ENCODE assay signal across 10 cellular contexts in genomic region chr9:129990269-129991005, GRCh38. TPM values are rescaled to one million over a fixed set of nuclear protein-coding genes. Genes with fewer than 3 reads are reported as not detected.
A peak's percentile ranks its signal among the peaks of the same experiment; 100 is the strongest.
DNase-seq lines count a peak whose midpoint lies in the region; ATAC-seq, FAIRE-seq and TF ChIP-seq lines count a peak whose summit lies in the region.
"Had no signal": no experiment of that assay in that cellular context is flagged by ENCODE, and none has a peak within 500 bp of the region (broad histone marks: within the 10 kb centered on the region; RNA-seq: fewer than 3 reads in every experiment).

No MANE protein-coding gene starts in this region.

- no peak overlapping the region for H2AFZ ChIP-seq in K562 (ENCODE audit: low read depth, low read length)

- in situ Hi-C loops in GM18951 (cut with MboI; ENCODE audit: low sequenced_read_pairs, unreplicated experiment) (no loop called here), K562 (cut with MboI) (no loop called here)

- POLR2A ChIA-PET in K562 (lab: Yijun Ruan, JAX) = interaction anchor here (0.6 to 1.1 kb wide), 2 partner anchors 34 to 68 kb away, joined by 3 to 4 read pairs; no protein-coding TSS in a partner anchor

- TF ChIP-seq RAD21 in K562 (CRISPR knock-in tag; conservative IDR thresholded peaks at IDR 0.05 in 1 of 2, IDR thresholded peaks at IDR 0.05 in 1 of 2) = no peak

- TF ChIP-seq POLR2A in GM18951 (IDR thresholded peaks at IDR 0.05; ENCODE audit: extremely low read depth, insufficient read depth, insufficient read length) = peak; percentile 9
- no peak for TF ChIP-seq POLR2A in K562 (conservative IDR thresholded peaks at IDR 0.05)
- peak in 2 of 3 donors; percentile 21 to 26 for TF ChIP-seq POLR2A in spleen (IDR thresholded peaks at IDR 0.05)

- no peaks in the 10 kb centered on the region for H4K20me1 ChIP-seq in K562 (replicated peaks; ENCODE audit: control insufficient read depth, insufficient read depth, low read length)

- no peaks in the 10 kb centered on the region for H3K9me3 ChIP-seq in K562 (replicated peaks; ENCODE audit: control insufficient read depth, insufficient read depth, low read depth, low read length)
- no peaks in the 10 kb centered on the region for H3K9me3 ChIP-seq in spleen
- H3K9me3 ChIP-seq: pancreas had no signal

- H3K36me3 ChIP-seq in K562 (ENCODE audit: control insufficient read depth, insufficient read depth, low read length) = no peaks in the 10 kb centered on the region
- peaks cover 0 to 38% (median 6%) of the 10 kb centered on the region in 6 donors for H3K36me3 ChIP-seq in spleen
- H3K36me3 ChIP-seq: pancreas had no signal

- peaks cover 0 to 10% of the 10 kb centered on the region in 2 experiments; a peak in 4 of 5 replicates for H3K4me1 ChIP-seq in K562 (replicated peaks in 1 of 2; ENCODE audit: control insufficient read depth in 2 of 2, insufficient read depth in 2 of 2, low read length in 2 of 2)
- H3K4me1 ChIP-seq in spleen = peaks cover 38 to 100% (median 82%) of the 10 kb centered on the region in 6 donors

- H3K4me3 ChIP-seq in K562 = no peak overlapping the region
- H3K4me3 ChIP-seq in spleen = peak overlapping the region in 1 of 8 donors; percentile 40
- H3K4me3 ChIP-seq: pancreas had no signal

- no peaks in the 10 kb centered on the region for H3K79me2 ChIP-seq in K562 (ENCODE audit: control insufficient read depth, insufficient read depth, low read length)

- peaks cover 20% of the 10 kb centered on the region for H3K36me3 Mint-ChIP-seq in type B pancreatic cell

- H3K27ac ChIP-seq in K562 (ENCODE audit: extremely low read depth, low read depth, low read length) (no peak overlapping the region), spleen (peak overlapping the region; percentile 59 to 91 (median 86))
- H3K27ac ChIP-seq: pancreas had no signal

- intact Hi-C loops in K562 (cut with micrococcal nuclease) (no loop called here), spleen (cut with DNase I; ENCODE audit: low total_unique reads) (no loop called here)

- no peak overlapping the region for H3K4me3 Mint-ChIP-seq in type B pancreatic cell

- TF ChIP-seq EP300 in K562 (IDR thresholded peaks at IDR 0.05; ENCODE audit: low read length) = no peak

- H3K4me2 ChIP-seq in K562 (ENCODE audit: insufficient read depth, low read length) = no peak overlapping the region

- peak; percentile 40 for DNase-seq in OCI-M1 (lab: John Stamatoyannopoulos, UW)
- DNase-seq in K562 (ENCODE audit: extremely low read depth in 1 of 4, low spot score in 3 of 4) = no peak
- DNase-seq in spleen = no peak
- no peak for DNase-seq in SW480 (ENCODE audit: low spot score)
- no peak for DNase-seq in type B pancreatic cell (ENCODE audit: extremely low spot score, unreplicated experiment)
- DNase-seq in putamen (ENCODE audit: low spot score) = no peak
- DNase-seq: NCI-H187 treated with DMSO at 0.1 percent for 48 hours, pancreas had no signal

- peaks cover 18% of the 10 kb centered on the region for H3K4me1 Mint-ChIP-seq in type B pancreatic cell (ENCODE audit: unreplicated experiment)

- peak; percentile 52; the same call in 2 of the 3 replicates for ATAC-seq in K562
- no peak for ATAC-seq in GM18873 (IDR thresholded peaks at IDR 0.05; ENCODE audit: low FRiP score, unreplicated experiment)

- H3K27me3 Mint-ChIP-seq in type B pancreatic cell = no peaks in the 10 kb centered on the region

- TF ChIP-seq CTCF in K562 (IDR thresholded peaks at IDR 0.05 in 2 of 3, conservative IDR thresholded peaks at IDR 0.05 in 1 of 3; ENCODE audit: insufficient read depth in 2 of 3, low read depth in 1 of 3, low read length in 3 of 3) = no peak
- TF ChIP-seq CTCF in spleen (IDR thresholded peaks at IDR 0.05 in 8 of 11, conservative IDR thresholded peaks at IDR 0.05 in 3 of 11) = no peak
- TF ChIP-seq CTCF in type B pancreatic cell (conservative IDR thresholded peaks at IDR 0.05) = no peak

- 49% methylated on average over 6 of the region's 6 CpGs for WGBS in K562 (ENCODE audit: insufficient coverage, low coverage, missing lambda C conversion rate)
- 33 to 47% (median 36%) methylated on average over 6 of the region's 6 CpGs for WGBS in spleen, 5 donors

- BruUV-seq in K562 (replicated peaks; lab: Mats Ljungman, UMichigan) = no TSS peak

- H3K27me3 ChIP-seq in K562 (ENCODE audit: control insufficient read depth in 2 of 2, insufficient read depth in 2 of 2, low read length in 2 of 2) (no peaks in the 10 kb centered on the region), spleen (replicated peaks in 1 of 7) (no peaks in the 10 kb centered on the region)
- H3K27me3 ChIP-seq: pancreas had no signal

- no peak for FAIRE-seq in K562 (lab: Jason Lieb, UNC)
- FAIRE-seq: pancreas had no signal

- no peak overlapping the region for H3K9ac ChIP-seq in K562 (ENCODE audit: insufficient read depth in 1 of 2, low read depth in 2 of 2, low read length in 2 of 2)

- CTCF ChIA-PET in K562 (lab: Yijun Ruan, JAX; ENCODE audit: low intra/inter-chr PET ratio) = no interaction called here

- H3K9me3 Mint-ChIP-seq in type B pancreatic cell = no peaks in the 10 kb centered on the region

- H3K27ac Mint-ChIP-seq in type B pancreatic cell = no peak overlapping the region

- H3K9me1 ChIP-seq in K562 (ENCODE audit: control insufficient read depth, insufficient read depth, low read length) = no peaks in the 10 kb centered on the region

TF ChIP-seq in K562, 482 proteins besides CTCF, POLR2A, EP300 and RAD21:
- TF ChIP-seq, protein P1, sequence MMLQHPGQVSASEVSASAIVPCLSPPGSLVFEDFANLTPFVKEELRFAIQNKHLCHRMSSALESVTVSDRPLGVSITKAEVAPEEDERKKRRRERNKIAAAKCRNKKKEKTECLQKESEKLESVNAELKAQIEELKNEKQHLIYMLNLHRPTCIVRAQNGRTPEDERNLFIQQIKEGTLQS (IDR thresholded peaks at IDR 0.05) = peak; percentile 19; the same call in 1 of the 2 replicates
- TF ChIP-seq, protein P1 (CRISPR knock-in tag; conservative IDR thresholded peaks at IDR 0.05) = no peak
- TF ChIP-seq HDAC1 (IDR thresholded peaks at IDR 0.05) = 0 out of 4 replicates have a peak, but pooled peaks of 1 of the 2 experiments have one; percentile 17
- TF ChIP-seq, protein P2, sequence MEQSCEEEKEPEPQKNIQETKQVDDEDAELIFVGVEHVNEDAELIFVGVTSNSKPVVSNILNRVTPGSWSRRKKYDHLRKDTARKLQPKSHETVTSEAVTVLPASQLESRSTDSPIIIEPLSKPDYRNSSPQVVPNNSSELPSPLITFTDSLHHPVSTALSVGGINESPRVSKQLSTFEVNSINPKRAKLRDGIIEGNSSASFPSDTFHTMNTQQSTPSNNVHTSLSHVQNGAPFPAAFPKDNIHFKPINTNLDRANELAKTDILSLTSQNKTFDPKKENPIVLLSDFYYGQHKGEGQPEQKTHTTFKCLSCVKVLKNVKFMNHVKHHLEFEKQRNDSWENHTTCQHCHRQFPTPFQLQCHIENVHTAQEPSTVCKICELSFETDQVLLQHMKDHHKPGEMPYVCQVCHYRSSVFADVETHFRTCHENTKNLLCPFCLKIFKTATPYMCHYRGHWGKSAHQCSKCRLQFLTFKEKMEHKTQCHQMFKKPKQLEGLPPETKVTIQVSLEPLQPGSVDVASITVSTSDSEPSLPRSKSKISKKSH (CRISPR knock-in tag; IDR thresholded peaks at IDR 0.05) = no peak
- no peak for TF ChIP-seq NFIX (CRISPR knock-in tag; IDR thresholded peaks at IDR 0.05; ENCODE audit: low read depth)
- peak; percentile 35; the same call in 1 of the 2 replicates for TF ChIP-seq CTBP1 (IDR thresholded peaks at IDR 0.05; ENCODE audit: borderline replicate concordance)
- TF ChIP-seq, protein P3, sequence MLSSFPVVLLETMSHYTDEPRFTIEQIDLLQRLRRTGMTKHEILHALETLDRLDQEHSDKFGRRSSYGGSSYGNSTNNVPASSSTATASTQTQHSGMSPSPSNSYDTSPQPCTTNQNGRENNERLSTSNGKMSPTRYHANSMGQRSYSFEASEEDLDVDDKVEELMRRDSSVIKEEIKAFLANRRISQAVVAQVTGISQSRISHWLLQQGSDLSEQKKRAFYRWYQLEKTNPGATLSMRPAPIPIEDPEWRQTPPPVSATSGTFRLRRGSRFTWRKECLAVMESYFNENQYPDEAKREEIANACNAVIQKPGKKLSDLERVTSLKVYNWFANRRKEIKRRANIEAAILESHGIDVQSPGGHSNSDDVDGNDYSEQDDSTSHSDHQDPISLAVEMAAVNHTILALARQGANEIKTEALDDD (IDR thresholded peaks at IDR 0.05) = peak; percentile 65
- no peak for TF ChIP-seq ZNF431 (CRISPR knock-in tag; IDR thresholded peaks at IDR 0.05)
TF ChIP-seq in K562: peak in this region for 4.

RNA-seq across cellular contexts. Expression of gene FNBP1, which starts 52.6 kb away (rescaled TPM):
- 24.0 and 44.9 TPM in 2 replicates for total RNA-seq in K562 (2011; cell fraction: chromatin; rRNA removed; ENCODE audit: low replicate concordance)
- total RNA-seq in K562 (2011; cell fraction: nucleolus; rRNA removed) = 8.5 and 10.9 TPM in 2 replicates
- total RNA-seq in K562 (2011; cell fraction: nucleoplasm; rRNA removed) = 10.9 and 12.6 TPM in 2 replicates
- 8.2 and 8.4 TPM in 2 replicates for total RNA-seq in K562 (2014; rRNA removed)
- total RNA-seq in K562 (2014; rRNA removed; fragmentation: Illumina TruSeq; extraction: Trizol) = 6.9 and 13.2 TPM in 2 replicates
- total RNA-seq in K562 (2015; rRNA removed; fragmentation: Illumina TruSeq; extraction: Trizol) = 13.5 and 14.9 TPM in 2 replicates
- 8.5 and 10.7 TPM in 2 replicates for total RNA-seq in K562 (2021)
- polyA plus RNA-seq in K562 (2011; rRNA removed) = 7.2 and 7.6 TPM in 2 replicates
- polyA plus RNA-seq in K562 (2011; cell fraction: cytosol; rRNA removed) = 2.2 and 4.2 TPM in 2 replicates
- polyA plus RNA-seq in K562 (2011; cell fraction: nucleus; rRNA removed) = 5.8 and 7.6 TPM in 2 replicates
- polyA plus RNA-seq in K562 (2012) = 8.7 and 10.5 TPM in 2 replicates
- polyA plus RNA-seq in K562 (2014; fragmentation: Illumina TruSeq; extraction: Trizol) = 6.1 TPM in 2 replicates
- polyA plus RNA-seq in K562 (2014; fragmentation: Nextera tagmentation; extraction: Ambion mirVana) = 1 to 10 TPM; 1.8 to 2.2 TPM
- 5.4 and 8.0 TPM in 2 replicates for polyA plus RNA-seq in K562 (2014; rRNA removed)
- 33.5 and 42.5 TPM in 2 replicates for polyA minus RNA-seq in K562 (2011; rRNA and poly(A)+ RNA removed)
- polyA minus RNA-seq in K562 (2011; cell fraction: cytosol; rRNA and poly(A)+ RNA removed) = 7.9 and 8.7 TPM in 2 replicates
- polyA minus RNA-seq in K562 (2011; cell fraction: nucleus; rRNA and poly(A)+ RNA removed) = 3.4 and 8.0 TPM in 2 replicates
- 100 to 1,000 TPM; 132 to 156 (median 148) TPM for total RNA-seq in spleen
- 10 to 100 TPM; 40.6 to 55.6 (median 54.9) TPM for polyA plus RNA-seq in spleen
- 38.6 and 54.1 TPM in 2 replicates for total RNA-seq in type B pancreatic cell (ENCODE audit: low replicate concordance)
